ENCODE assay signal across 17 cellular contexts in the genomic region with DNA sequence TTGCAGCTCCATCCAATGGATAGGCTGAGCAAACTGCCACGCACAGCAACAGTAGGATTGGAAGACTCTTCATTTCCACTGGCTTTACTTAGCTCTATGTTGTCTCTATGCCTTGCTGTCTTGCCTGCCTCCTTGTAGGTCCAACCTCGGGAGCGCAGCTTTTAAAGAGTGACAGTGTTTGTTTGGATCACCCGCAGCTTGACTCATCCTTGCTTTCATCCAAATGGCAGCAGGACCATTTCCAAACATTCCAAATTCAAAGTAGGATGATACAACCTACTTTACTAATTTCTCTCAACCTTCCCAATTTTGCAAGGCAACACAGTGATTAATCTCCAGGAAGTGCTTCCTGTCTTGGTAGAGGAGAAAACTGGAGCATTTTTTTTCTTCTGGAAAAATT. TPM values are rescaled to one million over a fixed set of nuclear protein-coding genes. Genes with fewer than 3 reads are reported as not detected.
DNase-seq lines count a peak whose midpoint lies in the region; ATAC-seq and TF ChIP-seq lines count a peak whose summit lies in the region.
"Had no signal": no experiment of that assay in that cellular context is flagged by ENCODE, and none has a peak within 500 bp of the region (broad histone marks: within the 10 kb centered on the region; RNA-seq: fewer than 3 reads in every experiment).

A gene (minus strand): TSS at position 136 of the 400 bp plus-strand sequence. CDS start 63 bp downstream, at position 73.

- no peak for DNase-seq in GM23338 (ENCODE audit: low spot score)
- peak; percentile 20 for DNase-seq in RKO (ENCODE audit: low spot score)
- DNase-seq in fibroblast of gingiva (ENCODE audit: low read depth) = peak; percentile 14
- no peak for DNase-seq in NK-92 treated with Interleukin-12 subunit alpha and Interleukin-12 subunit beta, amount 100 ng/mL, for 24 hours (lab: John Stamatoyannopoulos, UW)
- no peak for DNase-seq in Peyer's patch
- DNase-seq in NOMO-1 (lab: John Stamatoyannopoulos, UW; ENCODE audit: unreplicated experiment in 2 of 2) = no peak
- DNase-seq: activated CD4-positive, alpha-beta T cell treated with anti-CD3 and anti-CD28 coated beads, Interleukin-2, amount 10 ng/mL, durations not matched to agents 7 days and 5 days; activated naive CD4-positive, alpha-beta T cell; effector memory CD4-positive, alpha-beta T cell; Kasumi-1; NCI-H1436; stimulated activated CD4-positive, alpha-beta T cell treated with anti-CD3 and anti-CD28 coated beads, Interleukin-4, amount 100 ng/mL, for 4 hours; substantia nigra had no signal

- peaks cover 8% of the 10 kb centered on the region; the same call in 2 of the 3 replicates for H3K4me1 Mint-ChIP-seq in GM23338
- H3K4me1 Mint-ChIP-seq: activated CD4-positive, alpha-beta T cell treated with anti-CD3 and anti-CD28 coated beads, Interleukin-2, amount 10 ng/mL, durations not matched to agents 7 days and 5 days had no signal

- H3K27me3 Mint-ChIP-seq in GM23338 (ENCODE audit: insufficient read depth, low read depth, poor library complexity) = no peaks in the 10 kb centered on the region

- H3F3A ChIP-seq in GM23338 (replicated peaks; ENCODE audit: low read depth) = no peaks in the 10 kb centered on the region

- H3K4me3 Mint-ChIP-seq in GM23338 = no peak within 1 kb of the TSS
- H3K4me3 Mint-ChIP-seq: activated CD4-positive, alpha-beta T cell treated with anti-CD3 and anti-CD28 coated beads, Interleukin-2, amount 10 ng/mL, durations not matched to agents 7 days and 5 days; natural killer cell treated with Interleukin-12 subunit alpha and Interleukin-12 subunit beta and Interleukin-15 and Interleukin-18, amount 100 ng/mL, for 72 hours had no signal

- no peaks in the 10 kb centered on the region for H4K20me1 ChIP-seq in GM23338 (replicated peaks; ENCODE audit: insufficient read depth)
- H4K20me1 ChIP-seq: BLaER1 treated with 17β-estradiol and CSF1 and Interleukin-3, amounts not matched to agents 10 nM and 100 nM had no signal

- no peaks in the 10 kb centered on the region for H3K9me3 ChIP-seq in Peyer's patch
- H3K9me3 ChIP-seq: BLaER1 treated with 17β-estradiol and CSF1 and Interleukin-3, amounts not matched to agents 10 nM and 100 nM; prostate gland had no signal

- no peaks in the 10 kb centered on the region for H3K36me3 Mint-ChIP-seq in GM23338 (ENCODE audit: low read depth)
- H3K36me3 Mint-ChIP-seq: natural killer cell treated with Interleukin-12 subunit alpha and Interleukin-12 subunit beta and Interleukin-15 and Interleukin-18, amount 100 ng/mL, for 72 hours had no signal

- no peaks in the 10 kb centered on the region for H3K79me2 ChIP-seq in GM23338 (replicated peaks; ENCODE audit: insufficient read depth)

- H2AFZ ChIP-seq in GM23338 = peak within 1 kb of the TSS; percentile 77; the same call in 1 of the 2 replicates

- no peaks in the 10 kb centered on the region for H3K9me3 Mint-ChIP-seq in GM23338
- H3K9me3 Mint-ChIP-seq: activated CD4-positive, alpha-beta T cell treated with anti-CD3 and anti-CD28 coated beads, Interleukin-2, amount 10 ng/mL, durations not matched to agents 7 days and 5 days had no signal

- H3K4me2 ChIP-seq in GM23338 = no peak within 1 kb of the TSS
- H3K4me2 ChIP-seq: BLaER1 treated with 17β-estradiol and CSF1 and Interleukin-3, amounts not matched to agents 10 nM and 100 nM had no signal

- H3K27ac ChIP-seq in GM23338 (ENCODE audit: low read depth) (no peak within 1 kb of the TSS), Peyer's patch (no peak within 1 kb of the TSS)
- H3K27ac ChIP-seq: BLaER1 treated with 17β-estradiol and CSF1 and Interleukin-3, amounts not matched to agents 10 nM and 100 nM; prostate gland had no signal

- no peak for ATAC-seq in GM23338
- no peak for ATAC-seq in HG02870 (IDR thresholded peaks at IDR 0.05; ENCODE audit: unreplicated experiment)
- ATAC-seq: natural killer cell treated with Interleukin-12 subunit alpha and Interleukin-12 subunit beta and Interleukin-15 and Interleukin-18, amount 100 ng/mL, for 72 hours had no signal

- H3K9me2 ChIP-seq in GM23338 (ENCODE audit: insufficient read depth) = 0 out of 2 replicates have a peak, but pooled peaks cover 3% of the 10 kb centered on the region

- H3K4me1 ChIP-seq in GM23338 (ENCODE audit: insufficient read depth) (no peaks in the 10 kb centered on the region), Peyer's patch (no peaks in the 10 kb centered on the region)
- H3K4me1 ChIP-seq: BLaER1 treated with 17β-estradiol and CSF1 and Interleukin-3, amounts not matched to agents 10 nM and 100 nM; prostate gland had no signal

- TF ChIP-seq CTCF in GM23338 (conservative IDR thresholded peaks at IDR 0.05; ENCODE audit: low read depth in 2 of 2) (no peak), Peyer's patch (IDR thresholded peaks at IDR 0.05) (no peak)

- H3K27me3 ChIP-seq in GM23338 (ENCODE audit: insufficient read depth) (no peaks in the 10 kb centered on the region), Peyer's patch (no peaks in the 10 kb centered on the region)
- H3K27me3 ChIP-seq: BLaER1 treated with 17β-estradiol and CSF1 and Interleukin-3, amounts not matched to agents 10 nM and 100 nM had no signal

- no peaks in the 10 kb centered on the region for H3K36me3 ChIP-seq in GM23338 (ENCODE audit: insufficient read depth)
- no peaks in the 10 kb centered on the region for H3K36me3 ChIP-seq in Peyer's patch
- H3K36me3 ChIP-seq: BLaER1 treated with 17β-estradiol and CSF1 and Interleukin-3, amounts not matched to agents 10 nM and 100 nM; prostate gland had no signal

- H3K27ac Mint-ChIP-seq in GM23338 = no peak within 1 kb of the TSS
- H3K27ac Mint-ChIP-seq: activated CD4-positive, alpha-beta T cell treated with anti-CD3 and anti-CD28 coated beads, Interleukin-2, amount 10 ng/mL, durations not matched to agents 7 days and 5 days; natural killer cell treated with Interleukin-12 subunit alpha and Interleukin-12 subunit beta and Interleukin-15 and Interleukin-18, amount 100 ng/mL, for 72 hours had no signal

- H3K4me3 ChIP-seq in GM23338 = no peak within 1 kb of the TSS
- H3K4me3 ChIP-seq in Peyer's patch = no peak within 1 kb of the TSS
- H3K4me3 ChIP-seq: BLaER1 treated with 17β-estradiol and CSF1 and Interleukin-3, amounts not matched to agents 10 nM and 100 nM; prostate gland had no signal

- TF ChIP-seq POLR2A in Peyer's patch (IDR thresholded peaks at IDR 0.05) = no peak

TF ChIP-seq in GM23338, 12 proteins besides CTCF, POLR2A, EP300 and RAD21 (continues in another document):
- TF ChIP-seq POLR2AphosphoS5 (IDR thresholded peaks at IDR 0.05; ENCODE audit: low read depth) (no peak), EZH2phosphoT487 (IDR thresholded peaks at IDR 0.05; ENCODE audit: unreplicated experiment) (no peak), ZNF114 (CRISPR knock-in tag; IDR thresholded peaks at IDR 0.05) (no peak), EZH2 (IDR thresholded peaks at IDR 0.05; ENCODE audit: low read depth, unreplicated experiment) (no peak), JUNB (IDR thresholded peaks at IDR 0.05; ENCODE audit: unreplicated experiment) (no peak), STAT1 (IDR thresholded peaks at IDR 0.05; ENCODE audit: unreplicated experiment) (no peak)
- TF ChIP-seq, protein P1, sequence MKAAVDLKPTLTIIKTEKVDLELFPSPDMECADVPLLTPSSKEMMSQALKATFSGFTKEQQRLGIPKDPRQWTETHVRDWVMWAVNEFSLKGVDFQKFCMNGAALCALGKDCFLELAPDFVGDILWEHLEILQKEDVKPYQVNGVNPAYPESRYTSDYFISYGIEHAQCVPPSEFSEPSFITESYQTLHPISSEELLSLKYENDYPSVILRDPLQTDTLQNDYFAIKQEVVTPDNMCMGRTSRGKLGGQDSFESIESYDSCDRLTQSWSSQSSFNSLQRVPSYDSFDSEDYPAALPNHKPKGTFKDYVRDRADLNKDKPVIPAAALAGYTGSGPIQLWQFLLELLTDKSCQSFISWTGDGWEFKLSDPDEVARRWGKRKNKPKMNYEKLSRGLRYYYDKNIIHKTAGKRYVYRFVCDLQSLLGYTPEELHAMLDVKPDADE (IDR thresholded peaks at IDR 0.05) = no peak

RNA-seq across cellular contexts. Expression of the gene that starts here (rescaled TPM):
- not detected in 2 replicates for total RNA-seq in GM23338 (2014; rRNA removed; shearing (Covaris generic))
- polyA plus RNA-seq in GM23338 (2016; fragmentation: Nextera tagmentation; extraction: Ambion mirVana) = 0.68 TPM in 1 of 2 replicates, not detected in the other
- total RNA-seq in Peyer's patch = 1 to 10 TPM in 2 of 4 donors, not detected in 2; 1.5 to 1.8 TPM
- total RNA-seq: activated CD4-positive, alpha-beta T cell treated with anti-CD3 and anti-CD28 coated beads, Interleukin-2, amount 10 ng/mL, durations not matched to agents 7 days and 5 days; natural killer cell treated with Interleukin-12 subunit alpha and Interleukin-12 subunit beta and Interleukin-15 and Interleukin-18, amount 100 ng/mL, for 72 hours had no signal

Comparison
In these comparisons a context has a peak if more than half of its experiments do, and no peak if none do; other contexts are left out.
1. DNase-seq: peak in RKO (single experiment) and fibroblast of gingiva (single experiment); none in GM23338 (single experiment), NK-92 treated with Interleukin-12 subunit alpha and Interleukin-12 subunit beta, amount 100 ng/mL, for 24 hours (single experiment), Peyer's patch (0 of 3) and NOMO-1 (0 of 2).